16 cellular contexts compared by ENCODE assay signal in genomic region chr14:70810621-70811020, GRCh38. TPM values are rescaled to one million over a fixed set of nuclear protein-coding genes. Genes with fewer than 3 reads are reported as not detected.
DNase-seq lines count a peak whose midpoint lies in the region; TF ChIP-seq lines count a peak whose summit lies in the region.
"Had no signal": no experiment of that assay in that cellular context is flagged by ENCODE, and none has a peak within 500 bp of the region (broad histone marks: within the 10 kb centered on the region; RNA-seq: fewer than 3 reads in every experiment).

No MANE protein-coding gene starts in this region.

- H3K9me3 ChIP-seq in Karpas-422 (ENCODE audit: low read length) (no peaks in the 10 kb centered on the region), duodenal mucosa (ENCODE audit: control insufficient read depth in 1 of 2, low read length in 2 of 2) (no peaks in the 10 kb centered on the region), mesodermal cell (ENCODE audit: control insufficient read depth, low read length) (no peaks in the 10 kb centered on the region), right atrium auricular region (no peaks in the 10 kb centered on the region)
- H3K9me3 ChIP-seq: mucosa of descending colon had no signal

- H3K9ac ChIP-seq in Karpas-422 (ENCODE audit: low read length), result peak overlapping the region; percentile 75; the same call in 1 of the 2 replicates
- H3K9ac ChIP-seq in duodenal mucosa (ENCODE audit: low read depth in 1 of 2, low read length in 2 of 2), result peak overlapping the region in 1 of 2 donors; percentile 69

- WGBS in mesodermal cell (ENCODE audit: insufficient coverage in 2 of 2), 2 experiments, result 24 to 33% methylated on average over 3 to 7 of the region's 7 CpGs

- no peaks in the 10 kb centered on the region for H4K20me1 ChIP-seq in Karpas-422 (ENCODE audit: insufficient read depth, low read depth, low read length)

- H3K4me1 ChIP-seq in Karpas-422 (ENCODE audit: low read length) (peaks cover 50% of the 10 kb centered on the region), duodenal mucosa (ENCODE audit: control insufficient read depth in 1 of 2, insufficient read depth in 2 of 2, low read length in 2 of 2) (peaks cover 8 to 15% of the 10 kb centered on the region in 2 donors), mesodermal cell (ENCODE audit: control insufficient read depth, insufficient read depth, low read length, poor library complexity, severe bottlenecking) (no peaks in the 10 kb centered on the region), right atrium auricular region (peaks cover 0 to 25% of the 10 kb centered on the region in 2 donors)

- H3K79me2 ChIP-seq in Karpas-422 (ENCODE audit: low read length), result peaks cover 28% of the 10 kb centered on the region

- DNase-seq in ELF-1 (ENCODE audit: low read depth, low spot score), result peak; percentile 20
- no peak for DNase-seq in Karpas-422
- DNase-seq in NCI-H1092 treated with DMSO at 0.1 percent for 48 hours (lab: John Stamatoyannopoulos, UW), result no peak
- no peak for DNase-seq in right atrium auricular region (ENCODE audit: low spot score)
- no peak for DNase-seq in KBM-7
- no peak for DNase-seq in inferior parietal cortex (ENCODE audit: extremely low spot score)
- DNase-seq: activated B cell treated with CpG ODN at 0.5 μM for 24 hours; aorta; DMS79; NCI-H1930; NCI-H82; stimulated activated CD4-positive, alpha-beta T cell treated with anti-CD3 and anti-CD28 coated beads, Interleukin-4, amount 100 ng/mL, for 4 hours had no signal

- no peaks in the 10 kb centered on the region for H3K36me3 ChIP-seq in Karpas-422 (ENCODE audit: insufficient read depth, low read length)
- no peaks in the 10 kb centered on the region for H3K36me3 ChIP-seq in duodenal mucosa (ENCODE audit: control insufficient read depth in 1 of 2, insufficient read depth in 2 of 2, low read length in 2 of 2)
- no peaks in the 10 kb centered on the region for H3K36me3 ChIP-seq in mesodermal cell (ENCODE audit: control insufficient read depth, insufficient read depth, low read length)
- no peaks in the 10 kb centered on the region for H3K36me3 ChIP-seq in right atrium auricular region

- peak overlapping the region; percentile 88 for H3K4me2 ChIP-seq in Karpas-422 (ENCODE audit: low read depth, low read length, poor library complexity, severe bottlenecking)

- H2AFZ ChIP-seq in Karpas-422 (ENCODE audit: low read length), result no peak overlapping the region

- no peaks in the 10 kb centered on the region for H3K27me3 ChIP-seq in Karpas-422 (ENCODE audit: low read length)
- peaks cover 0 to 10% of the 10 kb centered on the region in 2 donors for H3K27me3 ChIP-seq in duodenal mucosa (ENCODE audit: control insufficient read depth in 1 of 2, insufficient read depth in 2 of 2, low read length in 2 of 2)
- peaks cover 0 to 6% of the 10 kb centered on the region in 2 donors for H3K27me3 ChIP-seq in right atrium auricular region

- TF ChIP-seq CTCF in right atrium auricular region (IDR thresholded peaks at IDR 0.05), result no peak

- no peaks in the 10 kb centered on the region for H3K9me2 ChIP-seq in Karpas-422 (replicated peaks; ENCODE audit: insufficient read depth, low read length)

- in situ Hi-C loops in KBM-7 (cut with MboI; ENCODE audit: low pct_unique_long_range_greater_than_20kb, low sequenced_read_pairs), result no loop called here

- H3K27ac ChIP-seq in Karpas-422 (ENCODE audit: low read length) (no peak overlapping the region), duodenal mucosa (ENCODE audit: low read depth, low read length) (no peak overlapping the region), mesodermal cell (ENCODE audit: low read depth, low read length, severe bottlenecking) (no peak overlapping the region), right atrium auricular region (no peak overlapping the region)
- H3K27ac ChIP-seq: KMS-11 had no signal

- H3K4me3 ChIP-seq in Karpas-422 (ENCODE audit: low read length) (peak overlapping the region; percentile 81), duodenal mucosa (ENCODE audit: low read depth in 1 of 2, low read length in 2 of 2) (peak overlapping the region; percentile 83 to 86), mesodermal cell (ENCODE audit: extremely low read depth, insufficient read depth, low read length, poor library complexity, severe bottlenecking) (peak overlapping the region; percentile 69), right atrium auricular region (no peak overlapping the region)
- H3K4me3 ChIP-seq: mucosa of descending colon had no signal

RNA-seq across cellular contexts. Expression of gene MAP3K9, which starts 1.3 kb away (rescaled TPM):
- 17.1 and 19.4 TPM in 2 replicates for total RNA-seq in Karpas-422 (2014; rRNA removed; shearing (Covaris generic); ENCODE audit: low replicate concordance)
- 2.9 TPM for polyA plus RNA-seq in mesodermal cell (2013, experiment 1 of 2)
- 1.7 TPM for polyA plus RNA-seq in mesodermal cell (2013, experiment 2 of 2)
- 1 to 10 TPM; 1.6 to 3.2 TPM for total RNA-seq in right atrium auricular region

Comparison
In these comparisons a context has a peak if more than half of its experiments do, and no peak if none do; other contexts are left out.
1. H3K4me3 ChIP-seq: peak in Karpas-422 (single experiment), duodenal mucosa (2 of 2) and mesodermal cell (single experiment); none in right atrium auricular region (0 of 2).